8 cellular contexts compared by ENCODE assay signal in the genomic region with DNA sequence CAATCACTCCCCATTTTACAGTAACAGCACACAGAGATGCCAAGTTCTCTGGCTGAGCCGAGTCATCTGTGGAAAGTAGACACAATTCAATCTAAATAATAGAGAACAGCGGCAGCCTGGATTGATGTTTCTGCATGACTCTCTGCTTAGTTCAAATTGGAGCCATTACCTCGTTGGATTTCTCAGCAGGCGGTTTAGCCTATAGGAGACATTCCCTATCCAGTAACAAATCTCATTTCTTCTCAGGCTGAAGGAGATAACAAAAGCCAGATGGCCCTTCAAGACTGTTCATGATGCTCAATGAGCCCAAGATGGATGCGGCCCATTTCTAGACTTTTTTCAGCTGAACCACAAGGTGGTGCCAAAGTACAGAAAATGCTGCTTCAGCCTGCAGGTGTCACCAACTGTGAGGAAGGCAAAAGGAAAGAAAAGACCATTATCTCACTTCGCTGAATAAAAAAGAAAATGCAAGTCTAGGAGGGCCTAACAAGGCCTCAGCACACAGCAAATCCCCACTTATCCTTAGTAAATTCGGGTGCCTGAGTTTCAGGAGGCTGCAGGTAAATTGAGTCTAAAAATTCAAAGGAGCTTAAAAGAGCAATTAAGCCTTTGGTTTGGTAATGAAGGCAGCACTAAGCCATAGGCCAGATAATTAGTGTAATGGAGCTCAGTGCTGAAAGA.
DNase-seq lines count a peak whose midpoint lies in the region; ATAC-seq and TF ChIP-seq lines count a peak whose summit lies in the region.

No MANE protein-coding gene starts in this region.

- no peaks in the 10 kb centered on the region for H3K79me2 ChIP-seq in PC-3 (ENCODE audit: low read length)

- no peaks in the 10 kb centered on the region for H3F3A ChIP-seq in PC-3 (ENCODE audit: low read length, unreplicated experiment)

- peak; percentile 99 for TF ChIP-seq RAD21 in Ishikawa (IDR thresholded peaks at IDR 0.05; ENCODE audit: low read depth)

- no peak overlapping the region for H3K9ac ChIP-seq in PC-3 (ENCODE audit: low read length)

- peak; percentile 82 for ATAC-seq in GM21786 (IDR thresholded peaks at IDR 0.05; ENCODE audit: unreplicated experiment)
- ATAC-seq in PC-3, result peak; percentile 82
- ATAC-seq in left ventricle myocardium superior, result peak; percentile 79

- no peak for TF ChIP-seq EP300 in Ishikawa (IDR thresholded peaks at IDR 0.05; ENCODE audit: borderline replicate concordance)

- no peaks in the 10 kb centered on the region for H3K9me3 ChIP-seq in PC-3 (ENCODE audit: low read length)

- no peaks in the 10 kb centered on the region for H4K20me1 ChIP-seq in PC-3 (ENCODE audit: low read length)

- peak; percentile 11 to 29 for DNase-seq in SHP77 (lab: John Stamatoyannopoulos, UW)
- no peak for DNase-seq in SHP77 treated with DMSO at 0.1 percent for 48 hours (lab: John Stamatoyannopoulos, UW)
- peak; percentile 95 for DNase-seq in PC-3
- peak; percentile 18 for DNase-seq in amniotic stem cell (lab: John Stamatoyannopoulos, UW)
- DNase-seq in left ventricle myocardium superior, result no peak
- DNase-seq in putamen (ENCODE audit: low spot score), result peak; percentile 67

- peak overlapping the region; percentile 76 for H2AFZ ChIP-seq in PC-3 (ENCODE audit: low read length)

- no peak overlapping the region for H3K27ac ChIP-seq in PC-3 (ENCODE audit: low read length)

- POLR2A ChIA-PET in PC-3 (lab: Charles Lee; ENCODE audit: unreplicated experiment), result interaction anchor here (0.6 kb wide), 1 partner anchor 206 kb away, joined by 6 read pairs; no protein-coding TSS in a partner anchor

- H3K36me3 ChIP-seq in PC-3 (ENCODE audit: low read depth, low read length), result no peaks in the 10 kb centered on the region

- H3K9me2 ChIP-seq in PC-3 (replicated peaks; ENCODE audit: low read length), result no peaks in the 10 kb centered on the region

- H3K27me3 ChIP-seq in PC-3 (ENCODE audit: low read length), result no peaks in the 10 kb centered on the region

- intact Hi-C loops in PC-3 (cut with micrococcal nuclease), result loop anchor here (1.0 to 2.0 kb wide), 12 partner anchors 53 to 422 kb away; a partner anchor contains a TSS
- intact Hi-C loops in left ventricle myocardium superior (cut with micrococcal nuclease), result loop anchor here (5.0 to 10.0 kb wide), 3 partner anchors 179 to 409 kb away; no protein-coding TSS in a partner anchor

- BruUV-seq in PC-3 (replicated peaks; lab: Mats Ljungman, UMichigan), result no TSS peak

- TF ChIP-seq CTCF in PC-3 (conservative IDR thresholded peaks at IDR 0.05; ENCODE audit: low read depth, low read length), result peak; percentile 99

- CTCF ChIA-PET in PC-3 (lab: Charles Lee), result interaction anchor here (0.5 to 2.1 kb wide), 9 partner anchors 63 to 907 kb away, joined by 3 to 18 read pairs (median 3); a partner anchor contains a TSS

- H3K4me3 ChIP-seq in PC-3 (ENCODE audit: low read length), result peak overlapping the region; percentile 8; the same call in 1 of the 2 replicates

- H3K4me2 ChIP-seq in PC-3 (ENCODE audit: low read length), result peak overlapping the region; percentile 40

- H3K4me1 ChIP-seq in PC-3 (ENCODE audit: insufficient read depth, low read length), result peaks cover 35% of the 10 kb centered on the region

TF ChIP-seq in Ishikawa, 13 proteins besides CTCF, POLR2A, EP300 and RAD21:
- TF ChIP-seq YY1 (IDR thresholded peaks at IDR 0.05; ENCODE audit: low read depth) (peak; percentile 72), CREB1 (IDR thresholded peaks at IDR 0.05; ENCODE audit: low read depth) (no peak), TAF1 (IDR thresholded peaks at IDR 0.05; ENCODE audit: low read depth) (no peak)

Comparison
In these comparisons a context has a peak if more than half of its experiments do, and no peak if none do; other contexts are left out.
1. DNase-seq: peak in SHP77 (2 of 2), PC-3 (single experiment), amniotic stem cell (single experiment) and putamen (single experiment); none in SHP77 treated with DMSO at 0.1 percent for 48 hours (single experiment) and left ventricle myocardium superior (single experiment).
2. Peak in every context shown above with its lines, with median percentiles within 50 percentile points of each other: ATAC-seq.